Comparison of ENCODE assay signal across 30 cellular contexts in the genomic region with DNA sequence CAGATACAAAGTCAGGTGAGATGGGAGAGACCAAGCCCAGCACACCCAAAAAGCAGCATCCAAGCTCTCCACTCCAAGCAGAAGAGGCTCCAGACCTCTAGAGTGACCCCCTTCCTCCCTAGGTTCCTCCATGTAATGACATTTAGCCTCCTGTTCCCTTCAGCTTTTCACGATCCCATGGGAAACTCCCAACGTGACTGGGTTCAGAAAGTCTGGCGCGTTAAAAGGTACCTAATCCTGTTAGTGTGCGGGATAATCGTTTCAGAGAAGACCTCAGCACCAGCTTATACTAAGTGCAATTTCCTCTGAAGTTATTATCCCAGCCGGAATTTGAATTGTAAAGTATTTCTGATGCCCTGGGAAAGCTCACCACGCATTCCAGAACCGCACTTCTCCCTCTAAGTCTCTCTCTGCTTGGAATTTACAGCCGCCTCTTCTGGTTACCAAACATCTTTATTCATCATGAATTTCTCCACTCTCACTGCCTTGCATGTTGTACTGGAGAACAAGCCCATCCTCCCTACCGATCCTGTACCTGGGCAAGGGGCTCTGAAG. TPM values are rescaled to one million over a fixed set of nuclear protein-coding genes. Genes with fewer than 3 reads are reported as not detected.
A peak's percentile ranks its signal among the peaks of the same experiment; 100 is the strongest.
DNase-seq lines count a peak whose midpoint lies in the region; ATAC-seq, FAIRE-seq and TF ChIP-seq lines count a peak whose summit lies in the region.
"Had no signal": no experiment of that assay in that cellular context is flagged by ENCODE, and none has a peak within 500 bp of the region (broad histone marks: within the 10 kb centered on the region; RNA-seq: fewer than 3 reads in every experiment).

No MANE protein-coding gene starts in this region.

- ATAC-seq in GM21447 (IDR thresholded peaks at IDR 0.05; ENCODE audit: unreplicated experiment): no peak
- ATAC-seq: activated CD8-positive, alpha-beta memory T cell treated with anti-CD3 and anti-CD28 coated beads, Interleukin-2, amount 10 ng/mL, durations not matched to agents 7 days and 5 days; body of pancreas; gastroesophageal sphincter; K562; stimulated activated effector memory CD8-positive, alpha-beta T cell treated with anti-CD3 and anti-CD28 coated beads, Interleukin-12 subunit alpha, Interleukin-12 subunit beta, amount 100 ng/mL, for 72 hours had no signal

- H3K4me3 ChIP-seq in retinal pigment epithelial cell (ENCODE audit: low read length): no peak overlapping the region
- H3K4me3 ChIP-seq: body of pancreas, gastroesophageal sphincter, hepatocyte, K562, lung, prostate gland, upper lobe of left lung had no signal

- no peak for TF ChIP-seq CTCF in mesothelial cell of epicardium (IDR thresholded peaks at IDR 0.05; ENCODE audit: unreplicated experiment)
- TF ChIP-seq CTCF in retinal pigment epithelial cell (conservative IDR thresholded peaks at IDR 0.05; ENCODE audit: low read depth, low read length): no peak

- H3K4me1 Mint-ChIP-seq in mesothelial cell of epicardium: peaks cover 14% of the 10 kb centered on the region
- H3K4me1 Mint-ChIP-seq: activated CD8-positive, alpha-beta memory T cell treated with anti-CD3 and anti-CD28 coated beads, Interleukin-2, amount 10 ng/mL, durations not matched to agents 7 days and 5 days; CD14-positive monocyte; central memory CD8-positive, alpha-beta T cell; stimulated activated effector memory CD8-positive, alpha-beta T cell treated with anti-CD3 and anti-CD28 coated beads, Interleukin-12 subunit alpha, Interleukin-12 subunit beta, amount 100 ng/mL, for 72 hours had no signal

- H3K27me3 Mint-ChIP-seq in mesothelial cell of epicardium (ENCODE audit: low read depth): peaks cover 17% of the 10 kb centered on the region
- H3K27me3 Mint-ChIP-seq: activated CD8-positive, alpha-beta memory T cell treated with anti-CD3 and anti-CD28 coated beads, Interleukin-2, amount 10 ng/mL, durations not matched to agents 7 days and 5 days; central memory CD8-positive, alpha-beta T cell had no signal

- no peak for FAIRE-seq in HTR-8/SVneo (lab: Jason Lieb, UNC)
- FAIRE-seq: K562, TTC549 had no signal

- DNase-seq in ELF-1 (ENCODE audit: low read depth, low spot score): peak; percentile 20
- peak; percentile 88 for DNase-seq in amniotic epithelial cell (ENCODE audit: low read depth)
- DNase-seq in mesothelial cell of epicardium (ENCODE audit: low spot score in 2 of 2, unreplicated experiment in 2 of 2): no peak
- peak; percentile 94 for DNase-seq in retinal pigment epithelial cell (ENCODE audit: low read depth)
- DNase-seq in HTR-8/SVneo (ENCODE audit: insufficient read length, low spot score): no peak
- DNase-seq in NCI-H2081 treated with DMSO at 0.1 percent for 48 hours (lab: John Stamatoyannopoulos, UW): no peak
- DNase-seq: activated CD4-positive, alpha-beta T cell treated with anti-CD3 and anti-CD28 coated beads, Interleukin-2, amount 50 U/mL, for 4 hours; activated CD8-positive, alpha-beta memory T cell treated with anti-CD3 and anti-CD28 coated beads, Interleukin-2, amount 10 ng/mL, durations not matched to agents 7 days and 5 days; activated gamma-delta T cell treated with Interleukin-2 at 50 U/mL for 16 hours; activated T-cell treated with anti-CD3 and anti-CD28 coated beads, Interleukin-2, amount 50 U/mL, for 48 hours; body of pancreas; Caco-2; GOT3; NCI-H1092; NCI-H1694; OCI-M1; substantia nigra; upper lobe of left lung had no signal

- H3K4me3 Mint-ChIP-seq in mesothelial cell of epicardium: no peak overlapping the region
- H3K4me3 Mint-ChIP-seq: activated CD8-positive, alpha-beta memory T cell treated with anti-CD3 and anti-CD28 coated beads, Interleukin-2, amount 10 ng/mL, durations not matched to agents 7 days and 5 days; CD14-positive monocyte; central memory CD8-positive, alpha-beta T cell; stimulated activated effector memory CD8-positive, alpha-beta T cell treated with anti-CD3 and anti-CD28 coated beads, Interleukin-12 subunit alpha, Interleukin-12 subunit beta, amount 100 ng/mL, for 72 hours had no signal

- H3K27ac Mint-ChIP-seq in mesothelial cell of epicardium: peak overlapping the region; percentile 65
- H3K27ac Mint-ChIP-seq: activated CD8-positive, alpha-beta memory T cell treated with anti-CD3 and anti-CD28 coated beads, Interleukin-2, amount 10 ng/mL, durations not matched to agents 7 days and 5 days; CD14-positive monocyte; stimulated activated effector memory CD8-positive, alpha-beta T cell treated with anti-CD3 and anti-CD28 coated beads, Interleukin-12 subunit alpha, Interleukin-12 subunit beta, amount 100 ng/mL, for 72 hours had no signal

- H3K9me3 Mint-ChIP-seq in mesothelial cell of epicardium: peaks cover 3% of the 10 kb centered on the region
- H3K9me3 Mint-ChIP-seq: CD14-positive monocyte; central memory CD8-positive, alpha-beta T cell; stimulated activated effector memory CD8-positive, alpha-beta T cell treated with anti-CD3 and anti-CD28 coated beads, Interleukin-12 subunit alpha, Interleukin-12 subunit beta, amount 100 ng/mL, for 72 hours had no signal

- H3K36me3 Mint-ChIP-seq in mesothelial cell of epicardium: peaks cover 3% of the 10 kb centered on the region
- H3K36me3 Mint-ChIP-seq: activated CD8-positive, alpha-beta memory T cell treated with anti-CD3 and anti-CD28 coated beads, Interleukin-2, amount 10 ng/mL, durations not matched to agents 7 days and 5 days; CD14-positive monocyte; stimulated activated effector memory CD8-positive, alpha-beta T cell treated with anti-CD3 and anti-CD28 coated beads, Interleukin-12 subunit alpha, Interleukin-12 subunit beta, amount 100 ng/mL, for 72 hours had no signal

RNA-seq across cellular contexts. Expression of a gene that starts 46.9 kb away (rescaled TPM):
- total RNA-seq in mesothelial cell of epicardium: 68.0 to 80.6 TPM (median 71.1 TPM) in 3 replicates
- total RNA-seq: NCI-H460; T-helper 1 cell treated with Interleukin-12 subunit alpha and Interleukin-12 subunit beta and Interleukin-4 antibody, amounts not matched to agents 30 ng/mL and 1 ng/mL, for 36 hours had no signal

Comparison
In these comparisons a context has a peak if more than half of its experiments do, and no peak if none do; other contexts are left out.
1. DNase-seq: peak in ELF-1 (single experiment), amniotic epithelial cell (single experiment) and retinal pigment epithelial cell (single experiment); none in mesothelial cell of epicardium (0 of 2), HTR-8/SVneo (single experiment) and NCI-H2081 treated with DMSO at 0.1 percent for 48 hours (single experiment).